In the genomic region with DNA sequence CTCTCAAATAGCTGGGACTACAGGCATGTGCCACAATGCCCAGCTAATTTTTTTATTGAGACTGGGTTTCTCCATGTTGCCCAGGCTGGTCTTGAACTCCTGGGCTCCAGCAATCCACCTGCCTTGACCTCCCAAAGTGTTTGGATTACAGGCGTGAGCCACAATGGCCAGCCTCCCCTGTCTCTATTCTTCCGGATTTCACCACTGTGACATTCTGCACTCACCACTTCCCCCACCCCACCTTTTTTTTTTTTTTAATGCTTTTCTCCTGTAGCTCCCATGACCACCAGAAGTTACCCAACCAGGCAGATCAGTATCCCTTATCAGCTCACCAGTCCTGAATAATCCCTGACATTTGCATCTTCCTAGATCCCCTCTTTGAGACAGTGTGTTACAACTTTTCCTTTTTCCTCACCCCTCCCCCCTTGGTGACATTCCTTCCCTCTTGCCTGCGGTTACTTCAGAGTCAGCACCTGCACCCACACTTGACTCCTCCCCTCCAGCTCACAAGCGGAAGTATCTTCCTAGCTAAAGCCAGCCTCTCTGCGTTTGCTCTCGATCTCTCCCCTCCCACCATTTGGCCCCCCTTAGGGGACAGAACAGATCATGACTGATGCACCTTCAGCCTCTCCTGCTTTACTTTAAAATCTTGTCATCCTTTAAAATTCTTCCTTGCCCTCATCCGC, we compare ENCODE assay signal across 8 cellular contexts. TPM values are rescaled to one million over a fixed set of nuclear protein-coding genes. Genes with fewer than 3 reads are reported as not detected.
DNase-seq lines count a peak whose midpoint lies in the region; ATAC-seq and TF ChIP-seq lines count a peak whose summit lies in the region.

No MANE protein-coding gene starts in this region.

- peaks cover 49% of the 10 kb centered on the region for H3K4me1 Mint-ChIP-seq in activated naive CD4-positive, alpha-beta T cell treated with anti-CD3 and anti-CD28 coated beads for 36 hours (ENCODE audit: low read depth)

- no peaks in the 10 kb centered on the region for H3K9me3 Mint-ChIP-seq in activated naive CD4-positive, alpha-beta T cell treated with anti-CD3 and anti-CD28 coated beads for 36 hours

- TF ChIP-seq CTCF in GM20000 (IDR thresholded peaks at IDR 0.05; ENCODE audit: extremely low read depth, missing control alignments), result no peak

- H3K27me3 ChIP-seq in iPS-18a (ENCODE audit: control insufficient read depth, insufficient read depth, low read length), result no peaks in the 10 kb centered on the region

- H3K9me3 ChIP-seq in iPS-18a (ENCODE audit: control insufficient read depth, low read depth, low read length), result no peaks in the 10 kb centered on the region

- ATAC-seq in HG03558 (IDR thresholded peaks at IDR 0.05; ENCODE audit: extremely low read depth, unreplicated experiment), result peak; percentile 27

- intact Hi-C loops in activated naive CD4-positive, alpha-beta T cell treated with anti-CD3 and anti-CD28 coated beads for 36 hours (cut with micrococcal nuclease), result loop anchor here (1.0 to 5.0 kb wide), 7 partner anchors 10 to 967 kb away; a partner anchor contains a TSS

- peak overlapping the region; percentile 95 for H3K27ac Mint-ChIP-seq in activated naive CD4-positive, alpha-beta T cell treated with anti-CD3 and anti-CD28 coated beads for 36 hours

- CTCF ChIA-PET in activated naive CD4-positive, alpha-beta T cell treated with anti-CD3 and anti-CD28 coated beads for 36 hours (lab: Charles Lee), result interaction anchor here (0.8 to 2.0 kb wide), 6 partner anchors 9 to 76 kb away, joined by 3 to 15 read pairs (median 8); a partner anchor contains a TSS

- peaks cover 7% of the 10 kb centered on the region for H3K4me1 ChIP-seq in iPS-18a (ENCODE audit: control insufficient read depth, low read depth, low read length)

- H3K4me3 ChIP-seq in iPS-18a (ENCODE audit: low read length), result peak overlapping the region; percentile 33

- no peak overlapping the region for H3K9ac ChIP-seq in iPS-18a (ENCODE audit: low read length)

- peak overlapping the region; percentile 73 for H3K4me3 Mint-ChIP-seq in activated naive CD4-positive, alpha-beta T cell treated with anti-CD3 and anti-CD28 coated beads for 36 hours

- no peaks in the 10 kb centered on the region for H3K27me3 Mint-ChIP-seq in activated naive CD4-positive, alpha-beta T cell treated with anti-CD3 and anti-CD28 coated beads for 36 hours (ENCODE audit: low read depth)

- no peaks in the 10 kb centered on the region for H3K36me3 ChIP-seq in iPS-18a (ENCODE audit: control insufficient read depth, low read depth, low read length)

- H3K36me3 Mint-ChIP-seq in activated naive CD4-positive, alpha-beta T cell treated with anti-CD3 and anti-CD28 coated beads for 36 hours (ENCODE audit: low read depth), result no peaks in the 10 kb centered on the region

- peak; percentile 75 for DNase-seq in DMS53 treated with DMSO at 0.1 percent for 48 hours (lab: John Stamatoyannopoulos, UW; ENCODE audit: unreplicated experiment)
- DNase-seq in GM20000 (ENCODE audit: low spot score), result peak; percentile 71
- DNase-seq in SIG-M5 treated with dmso at 0.1 percent for 504 hours (lab: John Stamatoyannopoulos, UW; ENCODE audit: unreplicated experiment), result peak; percentile 90
- peak; percentile 90 for DNase-seq in activated naive CD4-positive, alpha-beta T cell treated with anti-CD3 and anti-CD28 coated beads for 36 hours
- DNase-seq in stimulated activated CD4-positive, alpha-beta T cell treated with anti-CD3 and anti-CD28 coated beads, Interleukin-2, amount 100 ng/mL, for 48 hours, result peak; percentile 56 to 60
- no peak for DNase-seq in NCI-H2196 treated with DMSO at 0.1 percent for 48 hours (lab: John Stamatoyannopoulos, UW; ENCODE audit: unreplicated experiment)

- no peak overlapping the region for H3K27ac ChIP-seq in iPS-18a (ENCODE audit: low read length)

RNA-seq across cellular contexts. Expression of a gene that starts 13.5 kb away (rescaled TPM):
- 10 to 100 TPM; 24.2 to 24.3 TPM for total RNA-seq in activated naive CD4-positive, alpha-beta T cell treated with anti-CD3 and anti-CD28 coated beads for 36 hours

RNA-seq across cellular contexts. Expression of a gene that starts 19.0 kb away (rescaled TPM):
- 10 to 100 TPM; 87.2 to 99.1 TPM for total RNA-seq in activated naive CD4-positive, alpha-beta T cell treated with anti-CD3 and anti-CD28 coated beads for 36 hours
